29 cellular contexts compared by ENCODE assay signal in genomic region chr2:147916067-147916466, GRCh38.
"Had no signal": no experiment of that assay in that cellular context is flagged by ENCODE, and none has a peak within 500 bp of the region (broad histone marks: within the 10 kb centered on the region; RNA-seq: fewer than 3 reads in every experiment).

No MANE protein-coding gene starts in this region.

- H3K4me1 Mint-ChIP-seq: activated CD4-positive, alpha-beta T cell treated with anti-CD3 and anti-CD28 coated beads, Interleukin-2, amount 10 ng/mL, durations not matched to agents 7 days and 5 days; activated T-helper 17 cell treated with anti-CD3 and anti-CD28 coated beads, Interleukin-2, amount 50 U/mL, for 72 hours; WTC11 had no signal

- H3K27ac ChIP-seq: epithelial cell of prostate, esophagus squamous epithelium, VCaP had no signal

- H3K27me3 ChIP-seq: esophagus squamous epithelium had no signal

- H3K9me3 ChIP-seq: esophagus squamous epithelium had no signal

- H3K27me3 Mint-ChIP-seq: activated CD4-positive, alpha-beta memory T cell treated with anti-CD3 and anti-CD28 coated beads, Interleukin-2, amount 10 ng/mL, durations not matched to agents 7 days and 5 days; activated CD4-positive, alpha-beta T cell treated with anti-CD3 and anti-CD28 coated beads, Interleukin-2, amount 10 ng/mL, durations not matched to agents 7 days and 5 days; activated naive CD8-positive, alpha-beta T cell; activated T-helper 17 cell treated with anti-CD3 and anti-CD28 coated beads, Interleukin-2, amount 50 U/mL, for 72 hours had no signal

- DNase-seq: activated CD4-positive, alpha-beta memory T cell treated with anti-CD3 and anti-CD28 coated beads, Interleukin-2, amount 10 ng/mL, durations not matched to agents 7 days and 5 days; activated CD4-positive, alpha-beta T cell treated with anti-CD3 and anti-CD28 coated beads for 1 hour; activated CD4-positive, alpha-beta T cell treated with anti-CD3 and anti-CD28 coated beads for 4 hours; activated CD4-positive, alpha-beta T cell treated with anti-CD3 and anti-CD28 coated beads, Interleukin-2, amount 10 ng/mL, durations not matched to agents 7 days and 5 days; activated CD4-positive, alpha-beta T cell treated with anti-CD3 and anti-CD28 coated beads, Interleukin-2, amount 50 U/mL, for 4 hours; activated CD8-positive, alpha-beta memory T cell treated with anti-CD3 and anti-CD28 coated beads, Interleukin-2, amount 50 U/mL, for 48 hours; activated effector memory CD4-positive, alpha-beta T cell treated with Interleukin-2 at 50 U/mL for 16 hours; activated gamma-delta T cell treated with Interleukin-2 at 50 U/mL for 16 hours; activated naive CD4-positive, alpha-beta T cell treated with anti-CD3 and anti-CD28 coated beads, Interleukin-2, amount 50 U/mL, for 16 hours; activated naive CD4-positive, alpha-beta T cell treated with Interleukin-2 at 50 U/mL for 16 hours; activated T-cell treated with anti-CD3 and anti-CD28 coated beads for 4 hours; activated T-cell treated with anti-CD3 and anti-CD28 coated beads, Interleukin-2, amount 50 U/mL, for 4 hours; amniotic stem cell; anterior cingulate cortex; caudate nucleus; cortex of kidney; dermis blood vessel endothelial cell; effector CD4-positive, alpha-beta T cell; effector memory CD8-positive, alpha-beta T cell; esophagus squamous epithelium; foreskin fibroblast; head of caudate nucleus; T-helper 1 cell; T-helper 2 cell had no signal

- ATAC-seq: activated T-cell treated with anti-CD3 and anti-CD28 coated beads, Interleukin-2, amount 50 U/mL, for 4 hours; activated T-helper 17 cell treated with anti-CD3 and anti-CD28 coated beads, Interleukin-2, amount 50 U/mL, for 72 hours; effector memory CD8-positive, alpha-beta T cell; WTC11 had no signal

- H3K4me3 ChIP-seq: esophagus squamous epithelium had no signal

- H3K4me3 Mint-ChIP-seq: activated CD4-positive, alpha-beta memory T cell treated with anti-CD3 and anti-CD28 coated beads, Interleukin-2, amount 10 ng/mL, durations not matched to agents 7 days and 5 days; activated CD4-positive, alpha-beta T cell treated with anti-CD3 and anti-CD28 coated beads, Interleukin-2, amount 10 ng/mL, durations not matched to agents 7 days and 5 days; activated naive CD8-positive, alpha-beta T cell; activated T-cell treated with anti-CD3 and anti-CD28 coated beads, Interleukin-2, amount 50 U/mL, for 4 hours; activated T-helper 17 cell treated with anti-CD3 and anti-CD28 coated beads, Interleukin-2, amount 50 U/mL, for 72 hours; effector memory CD8-positive, alpha-beta T cell; WTC11 had no signal

- H3K9me3 Mint-ChIP-seq: activated CD4-positive, alpha-beta memory T cell treated with anti-CD3 and anti-CD28 coated beads, Interleukin-2, amount 10 ng/mL, durations not matched to agents 7 days and 5 days; activated CD4-positive, alpha-beta T cell treated with anti-CD3 and anti-CD28 coated beads, Interleukin-2, amount 10 ng/mL, durations not matched to agents 7 days and 5 days; activated T-cell treated with anti-CD3 and anti-CD28 coated beads, Interleukin-2, amount 50 U/mL, for 4 hours; activated T-helper 17 cell treated with anti-CD3 and anti-CD28 coated beads, Interleukin-2, amount 50 U/mL, for 72 hours; effector memory CD8-positive, alpha-beta T cell; WTC11 had no signal

- H3K27ac Mint-ChIP-seq: activated CD4-positive, alpha-beta memory T cell treated with anti-CD3 and anti-CD28 coated beads, Interleukin-2, amount 10 ng/mL, durations not matched to agents 7 days and 5 days; activated CD4-positive, alpha-beta T cell treated with anti-CD3 and anti-CD28 coated beads, Interleukin-2, amount 10 ng/mL, durations not matched to agents 7 days and 5 days; activated naive CD8-positive, alpha-beta T cell; activated T-helper 17 cell treated with anti-CD3 and anti-CD28 coated beads, Interleukin-2, amount 50 U/mL, for 72 hours; effector memory CD8-positive, alpha-beta T cell; WTC11 had no signal
